ENCODE assay signal across 1 cellular context in genomic region chr5:69368458-69369368, GRCh38.
TF ChIP-seq lines count a peak whose summit lies in the region.

No MANE protein-coding gene starts in this region.

TF ChIP-seq in K562, 482 proteins besides CTCF, POLR2A, EP300 and RAD21 (continued from another document and continues in another):
- TF ChIP-seq ZNF318 (IDR thresholded peaks at IDR 0.05; ENCODE audit: borderline replicate concordance in 1 of 2, low read depth in 1 of 2) (0 out of 4 replicates have a peak, but pooled peaks of 1 of the 2 experiments have one; percentile 9), FIP1L1 (IDR thresholded peaks at IDR 0.05; ENCODE audit: low read depth, low read length, poor library complexity, severe bottlenecking) (no peak), CBFB (CRISPR knock-in tag; IDR thresholded peaks at IDR 0.05) (no peak), CXXC5 (CRISPR knock-in tag; IDR thresholded peaks at IDR 0.05) (no peak), ILK (tag; IDR thresholded peaks at IDR 0.05; ENCODE audit: borderline replicate concordance, low read depth) (no peak), SMARCC2 (IDR thresholded peaks at IDR 0.05; ENCODE audit: low read depth) (0 out of 2 replicates have a peak, but pooled peaks have one; percentile 16), MTA3 (IDR thresholded peaks at IDR 0.05; ENCODE audit: borderline replicate concordance) (no peak), PHF8 (IDR thresholded peaks at IDR 0.05; ENCODE audit: borderline replicate concordance, low read length) (peak; percentile 7; the same call in 1 of the 2 replicates), POLR2H (tag; IDR thresholded peaks at IDR 0.05; ENCODE audit: low read depth) (0 out of 2 replicates have a peak, but pooled peaks have one; percentile 17), LEF1 (IDR thresholded peaks at IDR 0.05) (0 out of 2 replicates have a peak, but pooled peaks have one; percentile 15), HMG20A (CRISPR knock-in tag; conservative IDR thresholded peaks at IDR 0.05) (no peak), TAF1 (IDR thresholded peaks at IDR 0.05; ENCODE audit: control insufficient read depth, extremely low read depth, insufficient read depth, low read length, severe bottlenecking) (peak; percentile 13), VEZF1 (CRISPR knock-in tag; IDR thresholded peaks at IDR 0.05) (peak; percentile 98; the same call in 1 of the 2 replicates), YY1 (IDR thresholded peaks at IDR 0.05; ENCODE audit: borderline replicate concordance in 1 of 3, control insufficient read depth in 1 of 3, extremely low read depth in 1 of 3, insufficient read depth in 3 of 3, insufficient read length in 1 of 3, insufficient replicate concordance in 2 of 3, low read depth in 1 of 3, low read length in 2 of 3) (peak in 1 of 3 experiments; percentile 42), ZNF639 (CRISPR knock-in tag; conservative IDR thresholded peaks at IDR 0.05 in 1 of 2, IDR thresholded peaks at IDR 0.05 in 1 of 2) (no peak), MXI1 (IDR thresholded peaks at IDR 0.05; ENCODE audit: low read depth, low read length) (no peak), ZNF740 (CRISPR knock-in tag; IDR thresholded peaks at IDR 0.05) (peak; percentile 89; the same call in 1 of the 2 replicates), ZNF740 (tag; IDR thresholded peaks at IDR 0.05) (peak in 1 of 2 experiments; percentile 97; a peak in 2 of 4 replicates), HIVEP1 (CRISPR knock-in tag; IDR thresholded peaks at IDR 0.05) (0 out of 2 replicates have a peak, but pooled peaks have one; percentile 1), ATF6 (CRISPR knock-in tag; IDR thresholded peaks at IDR 0.05) (0 out of 2 replicates have a peak, but pooled peaks have one; percentile 50), PRDM10 (IDR thresholded peaks at IDR 0.05; ENCODE audit: partially characterized antibody) (peak; percentile 5), SIN3A (IDR thresholded peaks at IDR 0.05; ENCODE audit: borderline replicate concordance in 2 of 2, control insufficient read depth in 1 of 2, low read depth in 2 of 2, low read length in 2 of 2) (peak in 1 of 2 experiments; percentile 31; a peak in 2 of 4 replicates), ZNF764 (CRISPR knock-in tag; IDR thresholded peaks at IDR 0.05; ENCODE audit: low read depth) (no peak), ZNF263 (CRISPR knock-in tag; IDR thresholded peaks at IDR 0.05; ENCODE audit: borderline replicate concordance) (peak; percentile 52; the same call in 1 of the 2 replicates), ETV1 (tag; conservative IDR thresholded peaks at IDR 0.05; ENCODE audit: low read depth) (no peak), DPF2 (IDR thresholded peaks at IDR 0.05) (0 out of 2 replicates have a peak, but pooled peaks have one; percentile 15), GTF2E2 (tag; IDR thresholded peaks at IDR 0.05) (peak; percentile 84)
- TF ChIP-seq, protein P1, sequence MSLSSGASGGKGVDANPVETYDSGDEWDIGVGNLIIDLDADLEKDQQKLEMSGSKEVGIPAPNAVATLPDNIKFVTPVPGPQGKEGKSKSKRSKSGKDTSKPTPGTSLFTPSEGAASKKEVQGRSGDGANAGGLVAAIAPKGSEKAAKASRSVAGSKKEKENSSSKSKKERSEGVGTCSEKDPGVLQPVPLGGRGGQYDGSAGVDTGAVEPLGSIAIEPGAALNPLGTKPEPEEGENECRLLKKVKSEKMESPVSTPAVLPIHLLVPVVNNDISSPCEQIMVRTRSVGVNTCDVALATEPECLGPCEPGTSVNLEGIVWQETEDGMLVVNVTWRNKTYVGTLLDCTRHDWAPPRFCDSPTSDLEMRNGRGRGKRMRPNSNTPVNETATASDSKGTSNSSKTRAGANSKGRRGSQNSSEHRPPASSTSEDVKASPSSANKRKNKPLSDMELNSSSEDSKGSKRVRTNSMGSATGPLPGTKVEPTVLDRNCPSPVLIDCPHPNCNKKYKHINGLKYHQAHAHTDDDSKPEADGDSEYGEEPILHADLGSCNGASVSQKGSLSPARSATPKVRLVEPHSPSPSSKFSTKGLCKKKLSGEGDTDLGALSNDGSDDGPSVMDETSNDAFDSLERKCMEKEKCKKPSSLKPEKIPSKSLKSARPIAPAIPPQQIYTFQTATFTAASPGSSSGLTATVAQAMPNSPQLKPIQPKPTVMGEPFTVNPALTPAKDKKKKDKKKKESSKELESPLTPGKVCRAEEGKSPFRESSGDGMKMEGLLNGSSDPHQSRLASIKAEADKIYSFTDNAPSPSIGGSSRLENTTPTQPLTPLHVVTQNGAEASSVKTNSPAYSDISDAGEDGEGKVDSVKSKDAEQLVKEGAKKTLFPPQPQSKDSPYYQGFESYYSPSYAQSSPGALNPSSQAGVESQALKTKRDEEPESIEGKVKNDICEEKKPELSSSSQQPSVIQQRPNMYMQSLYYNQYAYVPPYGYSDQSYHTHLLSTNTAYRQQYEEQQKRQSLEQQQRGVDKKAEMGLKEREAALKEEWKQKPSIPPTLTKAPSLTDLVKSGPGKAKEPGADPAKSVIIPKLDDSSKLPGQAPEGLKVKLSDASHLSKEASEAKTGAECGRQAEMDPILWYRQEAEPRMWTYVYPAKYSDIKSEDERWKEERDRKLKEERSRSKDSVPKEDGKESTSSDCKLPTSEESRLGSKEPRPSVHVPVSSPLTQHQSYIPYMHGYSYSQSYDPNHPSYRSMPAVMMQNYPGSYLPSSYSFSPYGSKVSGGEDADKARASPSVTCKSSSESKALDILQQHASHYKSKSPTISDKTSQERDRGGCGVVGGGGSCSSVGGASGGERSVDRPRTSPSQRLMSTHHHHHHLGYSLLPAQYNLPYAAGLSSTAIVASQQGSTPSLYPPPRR (CRISPR knock-in tag; IDR thresholded peaks at IDR 0.05; ENCODE audit: borderline replicate concordance) = no peak
